26 cellular contexts compared by ENCODE assay signal in the genomic region with DNA sequence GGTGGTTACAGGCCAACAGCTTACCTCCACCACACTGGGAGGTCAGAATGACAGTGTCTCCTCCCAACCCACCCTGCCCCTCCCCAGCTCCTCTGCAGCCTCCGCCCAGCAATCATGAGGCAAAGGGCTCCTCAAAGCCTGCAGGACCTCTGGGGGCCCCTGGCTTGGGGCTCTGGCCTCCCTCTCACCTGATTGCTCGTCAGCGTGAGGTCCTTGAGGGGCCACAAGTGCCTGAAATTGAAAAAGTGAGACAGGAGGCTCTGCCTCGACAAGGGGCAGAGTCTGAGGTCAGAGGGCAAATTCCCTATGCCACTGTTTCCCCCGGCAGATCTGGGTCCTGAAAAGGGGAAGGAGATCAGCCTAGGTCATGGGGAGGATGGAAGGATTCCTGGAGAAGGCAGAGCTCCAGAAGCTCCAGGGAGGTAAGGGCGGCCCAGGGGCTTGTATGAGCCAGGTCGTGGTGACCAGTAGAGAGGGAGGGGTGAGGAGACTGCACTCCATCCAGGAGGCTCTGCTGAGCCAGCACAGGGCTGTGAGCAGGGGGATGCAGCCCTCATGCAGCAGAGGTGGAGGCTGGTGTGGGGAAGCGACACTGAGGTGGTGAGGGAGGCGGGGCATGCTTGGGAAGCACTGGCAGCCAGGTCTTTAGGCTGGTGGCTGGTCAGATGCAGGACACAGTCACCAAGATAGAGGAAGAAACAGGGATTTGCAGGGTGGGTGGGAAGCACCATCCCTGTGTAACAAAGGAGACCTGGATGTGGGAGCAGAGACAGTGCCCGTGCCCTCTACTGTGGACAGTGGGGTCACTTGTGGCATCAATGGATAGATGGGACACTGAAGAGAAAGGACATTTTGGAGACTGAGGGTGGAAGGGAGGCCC. TPM values are rescaled to one million over a fixed set of nuclear protein-coding genes. Genes with fewer than 3 reads are reported as not detected.
A peak's percentile ranks its signal among the peaks of the same experiment; 100 is the strongest.
DNase-seq lines count a peak whose midpoint lies in the region; ATAC-seq, FAIRE-seq and TF ChIP-seq lines count a peak whose summit lies in the region.
"Had no signal": no experiment of that assay in that cellular context is flagged by ENCODE, and none has a peak within 500 bp of the region (broad histone marks: within the 10 kb centered on the region; RNA-seq: fewer than 3 reads in every experiment).

No MANE protein-coding gene starts in this region.

- no peaks in the 10 kb centered on the region for H4K20me1 ChIP-seq in mammary epithelial cell (ENCODE audit: insufficient read depth, low read length)

- TF ChIP-seq CTCF in RWPE1 (conservative IDR thresholded peaks at IDR 0.05; ENCODE audit: low read depth) (no peak), mammary epithelial cell (conservative IDR thresholded peaks at IDR 0.05 in 1 of 2, IDR thresholded peaks at IDR 0.05 in 1 of 2; ENCODE audit: extremely low read depth in 1 of 2, insufficient read depth in 1 of 2, low read depth in 1 of 2, low read length in 2 of 2) (no peak)

- no peaks in the 10 kb centered on the region for H3K9me3 Mint-ChIP-seq in activated naive CD4-positive, alpha-beta T cell treated with anti-CD3 and anti-CD28 coated beads, Interleukin-2, amount 10 ng/mL, durations not matched to agents 7 days and 5 days
- H3K9me3 Mint-ChIP-seq: activated naive CD8-positive, alpha-beta T cell treated with anti-CD3 and anti-CD28 coated beads, Interleukin-2, amount 50 U/mL, for 24 hours; stimulated activated naive CD8-positive, alpha-beta T cell treated with anti-CD3 and anti-CD28 coated beads, Interleukin-15, Interleukin-2, amounts not matched to agents 100 ng/mL and 50 ng/mL, for 24 hours had no signal

- H3K27me3 Mint-ChIP-seq in activated naive CD4-positive, alpha-beta T cell treated with anti-CD3 and anti-CD28 coated beads, Interleukin-2, amount 10 ng/mL, durations not matched to agents 7 days and 5 days: no peaks in the 10 kb centered on the region
- H3K27me3 Mint-ChIP-seq: activated naive CD8-positive, alpha-beta T cell treated with anti-CD3 and anti-CD28 coated beads, Interleukin-2, amount 50 U/mL, for 24 hours; stimulated activated naive CD8-positive, alpha-beta T cell treated with anti-CD3 and anti-CD28 coated beads, Interleukin-15, Interleukin-2, amounts not matched to agents 100 ng/mL and 50 ng/mL, for 24 hours; T-cell had no signal

- intact Hi-C loops in right cardiac atrium (cut with DNase I) (no loop called here), sciatic nerve (cut with DNase I) (no loop called here), mammary epithelial cell (cut with micrococcal nuclease) (no loop called here)

- TF ChIP-seq POLR2A in GM12891 (IDR thresholded peaks at IDR 0.05; ENCODE audit: low read depth, low read length): no peak

- no peak overlapping the region for H3K4me2 ChIP-seq in mammary epithelial cell (ENCODE audit: insufficient read depth, low read depth, low read length)

- peaks cover 27% of the 10 kb centered on the region for H3K36me3 ChIP-seq in mammary epithelial cell (ENCODE audit: insufficient read depth, low read length)

- in situ Hi-C loops in mammary epithelial cell (cut with MboI; ENCODE audit: low sequenced_read_pairs in 2 of 2): no loop called here

- H3K4me1 ChIP-seq in right cardiac atrium (ENCODE audit: control insufficient read depth, insufficient read depth, low read length) (peaks cover 2% of the 10 kb centered on the region), mammary epithelial cell (ENCODE audit: insufficient read depth, low read length) (no peaks in the 10 kb centered on the region)
- H3K4me1 ChIP-seq: foreskin keratinocyte had no signal

- no peaks in the 10 kb centered on the region for H3K4me1 Mint-ChIP-seq in activated naive CD4-positive, alpha-beta T cell treated with anti-CD3 and anti-CD28 coated beads, Interleukin-2, amount 10 ng/mL, durations not matched to agents 7 days and 5 days
- H3K4me1 Mint-ChIP-seq: activated naive CD8-positive, alpha-beta T cell treated with anti-CD3 and anti-CD28 coated beads, Interleukin-2, amount 50 U/mL, for 24 hours; T-cell had no signal

- POLR2A ChIA-PET in RWPE1 (lab: Yijun Ruan, JAX; ENCODE audit: low non-redundant PET): no interaction called here

- DNase-seq in activated naive CD4-positive, alpha-beta T cell treated with anti-CD3 and anti-CD28 coated beads, Interleukin-2, amount 10 ng/mL, durations not matched to agents 7 days and 5 days: peak; percentile 16
- DNase-seq in activated naive CD4-positive, alpha-beta T cell (lab: John Stamatoyannopoulos, UW): no peak
- DNase-seq in RWPE1 (ENCODE audit: low spot score) (no peak), right cardiac atrium (peak in 2 of 3 donors; percentile 7 to 13), sciatic nerve (ENCODE audit: low spot score) (peak; percentile 44), mammary epithelial cell (no peak), Ammon's horn (ENCODE audit: low spot score) (no peak), GM12891 (ENCODE audit: insufficient read length, low spot score) (no peak)
- DNase-seq: activated CD4-positive, alpha-beta T cell treated with anti-CD3 and anti-CD28 coated beads, Interleukin-2, amount 50 U/mL, for 48 hours; activated naive CD8-positive, alpha-beta T cell treated with anti-CD3 and anti-CD28 coated beads, Interleukin-2, amount 50 U/mL, for 24 hours; DMS 273 treated with DMSO at 0.1 percent for 48 hours; foreskin keratinocyte; kidney glomerular epithelial cell; NCI-H524 treated with DMSO at 0.1 percent for 48 hours; SIG-M5; stimulated activated CD4-positive, alpha-beta T cell treated with anti-CD3 and anti-CD28 coated beads, Interleukin-2, amount 100 ng/mL, for 24 hours had no signal

- no peak overlapping the region for H3K4me3 Mint-ChIP-seq in activated naive CD4-positive, alpha-beta T cell treated with anti-CD3 and anti-CD28 coated beads, Interleukin-2, amount 10 ng/mL, durations not matched to agents 7 days and 5 days
- H3K4me3 Mint-ChIP-seq: activated naive CD8-positive, alpha-beta T cell treated with anti-CD3 and anti-CD28 coated beads, Interleukin-2, amount 50 U/mL, for 24 hours; stimulated activated naive CD8-positive, alpha-beta T cell treated with anti-CD3 and anti-CD28 coated beads, Interleukin-15, Interleukin-2, amounts not matched to agents 100 ng/mL and 50 ng/mL, for 24 hours; T-cell had no signal

- H3K79me2 ChIP-seq in mammary epithelial cell (ENCODE audit: insufficient read depth, low read length): no peaks in the 10 kb centered on the region

- H3K9me3 ChIP-seq in right cardiac atrium (ENCODE audit: control insufficient read depth, low read length) (no peaks in the 10 kb centered on the region), mammary epithelial cell (replicated peaks; ENCODE audit: insufficient read depth, low read length) (no peaks in the 10 kb centered on the region)

- H3K4me3 ChIP-seq in right cardiac atrium (ENCODE audit: low read length) (no peak overlapping the region), mammary epithelial cell (replicated peaks in 1 of 3; ENCODE audit: insufficient read depth in 1 of 3, low read depth in 2 of 3, low read length in 3 of 3) (no peak overlapping the region)

- 88% methylated on average over 10 of the region's 10 CpGs for WGBS in right cardiac atrium
- WGBS in mammary epithelial cell (ENCODE audit: low coverage, missing lambda C conversion rate): 96% methylated on average over 8 of the region's 10 CpGs

- H3K27ac ChIP-seq in RWPE1 (peak overlapping the region; percentile 72), right cardiac atrium (ENCODE audit: low read length) (no peak overlapping the region), mammary epithelial cell (ENCODE audit: insufficient read depth, low read depth, low read length) (no peak overlapping the region)
- H3K27ac ChIP-seq: C4-2B, foreskin keratinocyte had no signal

- no peak overlapping the region for H2AFZ ChIP-seq in mammary epithelial cell (ENCODE audit: low read depth, low read length)

- CTCF ChIA-PET in activated naive CD4-positive, alpha-beta T cell treated with anti-CD3 and anti-CD28 coated beads, Interleukin-2, amount 10 ng/mL, durations not matched to agents 7 days and 5 days (lab: Charles Lee): interaction anchor here (0.9 kb wide), 1 partner anchor 9 kb away, joined by 3 read pairs; no protein-coding TSS in a partner anchor
- CTCF ChIA-PET in RWPE1 (lab: Yijun Ruan, JAX): interaction anchor here (0.6 kb wide), 1 partner anchor 185 kb away, joined by 3 read pairs; no protein-coding TSS in a partner anchor
- CTCF ChIA-PET in mammary epithelial cell (lab: Charles Lee; ENCODE audit: low non-redundant PET): interaction anchor here (0.8 kb wide), 1 partner anchor 19 kb away, joined by 7 read pairs; no protein-coding TSS in a partner anchor

- H3K27me3 ChIP-seq in right cardiac atrium (ENCODE audit: control insufficient read depth, insufficient read depth) (no peaks in the 10 kb centered on the region), mammary epithelial cell (ENCODE audit: insufficient read depth, low read length) (no peaks in the 10 kb centered on the region)
- H3K27me3 ChIP-seq: foreskin keratinocyte had no signal

- BruUV-seq in mammary epithelial cell (replicated peaks; lab: Mats Ljungman, UMichigan): no TSS peak

- no peak overlapping the region for H3K9ac ChIP-seq in mammary epithelial cell (ENCODE audit: insufficient read depth, low read length)

- no peak for FAIRE-seq in GM12891 (lab: Jason Lieb, UNC)
- FAIRE-seq: G401.6, HTR-8/SVneo had no signal

- ATAC-seq in right cardiac atrium: no peak
- no peak for ATAC-seq in sciatic nerve
- ATAC-seq: activated naive CD8-positive, alpha-beta T cell treated with anti-CD3 and anti-CD28 coated beads, Interleukin-2, amount 50 U/mL, for 24 hours; foreskin keratinocyte; T-cell had no signal

- dilution Hi-C loops in mammary epithelial cell (cut with HindIII; ENCODE audit: low sequenced_read_pairs): no loop called here

- H3K36me3 Mint-ChIP-seq in activated naive CD4-positive, alpha-beta T cell treated with anti-CD3 and anti-CD28 coated beads, Interleukin-2, amount 10 ng/mL, durations not matched to agents 7 days and 5 days: peaks cover 4% of the 10 kb centered on the region

- H3K27ac Mint-ChIP-seq in activated naive CD4-positive, alpha-beta T cell treated with anti-CD3 and anti-CD28 coated beads, Interleukin-2, amount 10 ng/mL, durations not matched to agents 7 days and 5 days: no peak overlapping the region
- H3K27ac Mint-ChIP-seq: activated naive CD8-positive, alpha-beta T cell treated with anti-CD3 and anti-CD28 coated beads, Interleukin-2, amount 50 U/mL, for 24 hours; stimulated activated naive CD8-positive, alpha-beta T cell treated with anti-CD3 and anti-CD28 coated beads, Interleukin-15, Interleukin-2, amounts not matched to agents 100 ng/mL and 50 ng/mL, for 24 hours; T-cell had no signal

RNA-seq across cellular contexts. Expression of gene ALS2CL, which starts 20.1 kb away (rescaled TPM):
- total RNA-seq in right cardiac atrium (10 to 100 TPM; 16.1 to 33.1 (median 19.0) TPM), sciatic nerve (18.5 TPM), mammary epithelial cell (100 to 1,000 TPM in 1 of 2 donors, 10 to 100 TPM in 1; 57.5 to 144 TPM)
- polyA plus RNA-seq in right cardiac atrium (18.8 TPM), mammary epithelial cell (59.4 TPM)
- polyA minus RNA-seq in mammary epithelial cell: 79.0 TPM
- polyA plus RNA-seq in GM12891 (2012; ENCODE audit: low read depth, missing spikeins): 0.04 TPM

RNA-seq across cellular contexts. Expression of gene TMIE, which starts 27.8 kb away (rescaled TPM):
- under 1 TPM; 0.40 to 0.76 (median 0.65) TPM for total RNA-seq in right cardiac atrium
- polyA plus RNA-seq in right cardiac atrium: 0.95 TPM
- total RNA-seq in sciatic nerve: 0.76 TPM
- total RNA-seq in mammary epithelial cell: under 1 TPM in 1 of 2 donors, not detected in 1; 0.38 TPM
- 0.09 TPM for polyA plus RNA-seq in mammary epithelial cell
- not detected for polyA minus RNA-seq in mammary epithelial cell
- not detected for polyA plus RNA-seq in GM12891 (2012; ENCODE audit: low read depth, missing spikeins)
- total RNA-seq: A673, epithelial cell of proximal tubule, foreskin keratinocyte, H4 had no signal
- polyA plus RNA-seq: foreskin keratinocyte had no signal

RNA-seq across cellular contexts. Expression of gene PRSS50, which starts 44.3 kb away (rescaled TPM):
- total RNA-seq in right cardiac atrium (under 1 TPM in 2 of 4 donors, not detected in 2; 0.12 to 0.31 TPM), sciatic nerve (0.13 TPM), mammary epithelial cell (under 1 TPM in 1 of 2 donors, not detected in 1; under 0.01 TPM)
- polyA plus RNA-seq in right cardiac atrium (0.14 TPM), mammary epithelial cell (not detected)
- polyA minus RNA-seq in mammary epithelial cell: not detected
- not detected for polyA plus RNA-seq in GM12891 (2012; ENCODE audit: low read depth, missing spikeins)
- total RNA-seq: A673, bronchial epithelial cell, dermis microvascular lymphatic vessel endothelial cell, epithelial cell of proximal tubule, foreskin keratinocyte, H4, T-cell had no signal
- polyA plus RNA-seq: foreskin keratinocyte had no signal

Comparison
In these comparisons a context has a peak if more than half of its experiments do, and no peak if none do; other contexts are left out.
1. DNase-seq: peak in activated naive CD4-positive, alpha-beta T cell treated with anti-CD3 and anti-CD28 coated beads, Interleukin-2, amount 10 ng/mL, durations not matched to agents 7 days and 5 days (single experiment), right cardiac atrium (2 of 3) and sciatic nerve (single experiment); none in activated naive CD4-positive, alpha-beta T cell (0 of 4), RWPE1 (single experiment), mammary epithelial cell (single experiment), Ammon's horn (single experiment) and GM12891 (single experiment).